In the genomic region with DNA sequence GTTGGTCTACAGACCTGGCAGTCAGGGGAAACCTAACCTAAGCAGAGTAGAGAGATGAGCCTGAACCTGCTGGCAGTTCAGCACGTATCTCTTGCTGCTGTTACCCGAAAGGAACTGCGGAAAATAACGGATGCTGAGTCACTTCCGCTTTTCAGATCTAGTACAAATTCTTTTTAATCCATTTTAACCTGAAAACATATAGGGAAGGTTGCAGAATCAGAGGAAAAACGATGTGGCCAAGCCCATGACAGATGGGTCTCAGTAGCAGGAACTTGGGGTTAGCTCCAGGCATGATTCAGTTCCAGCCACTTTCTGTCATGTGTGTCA, we compare ENCODE assay signal across 11 cellular contexts.
A peak's percentile ranks its signal among the peaks of the same experiment; 100 is the strongest.
DNase-seq lines count a peak whose midpoint lies in the region; ATAC-seq and TF ChIP-seq lines count a peak whose summit lies in the region.
"Had no signal": no experiment of that assay in that cellular context is flagged by ENCODE, and none has a peak within 500 bp of the region (broad histone marks: within the 10 kb centered on the region; RNA-seq: fewer than 3 reads in every experiment).

No MANE protein-coding gene starts in this region.

- no peak for TF ChIP-seq POLR2A in tibial nerve (IDR thresholded peaks at IDR 0.05)

- no peak overlapping the region for H3K27ac ChIP-seq in tibial nerve

- peaks cover 15 to 16% of the 10 kb centered on the region in 2 donors for H3K4me1 Mint-ChIP-seq in natural killer cell

- H3K9me3 Mint-ChIP-seq in natural killer cell, result no peaks in the 10 kb centered on the region

- no peak overlapping the region for H3K4me3 ChIP-seq in tibial nerve

- H3K4me1 ChIP-seq in tibial nerve, result no peaks in the 10 kb centered on the region

- H3K36me3 ChIP-seq in tibial nerve, result no peaks in the 10 kb centered on the region

- H3K27me3 ChIP-seq in tibial nerve, result no peaks in the 10 kb centered on the region

- WGBS in tibial nerve, 2 donors, result 77 to 79% methylated on average over 6 of the region's 6 CpGs

- peak; percentile 54 for ATAC-seq in HG03103 (IDR thresholded peaks at IDR 0.05; ENCODE audit: low read depth, unreplicated experiment)
- ATAC-seq in natural killer cell, result peak in 2 of 3 donors; percentile 52 to 75

- TF ChIP-seq EP300 in tibial nerve (IDR thresholded peaks at IDR 0.05), result no peak

- TF ChIP-seq CTCF in natural killer cell (IDR thresholded peaks at IDR 0.05) (no peak), tibial nerve (IDR thresholded peaks at IDR 0.05) (no peak)

- no peaks in the 10 kb centered on the region for H3K36me3 Mint-ChIP-seq in natural killer cell

- no peak overlapping the region for H3K4me3 Mint-ChIP-seq in natural killer cell

- H3K27ac Mint-ChIP-seq in natural killer cell, result peak overlapping the region; percentile 3 to 60

- DNase-seq in GF-D8 (lab: John Stamatoyannopoulos, UW) (peak; percentile 42), natural killer cell (no peak), C1 segment of cervical spinal cord (lab: John Stamatoyannopoulos, UW) (no peak), NCI-H1105 (lab: John Stamatoyannopoulos, UW) (no peak), tibial nerve (ENCODE audit: low spot score in 2 of 2) (no peak), NCI-H2107 treated with DMSO at 0.1 percent for 48 hours (lab: John Stamatoyannopoulos, UW; ENCODE audit: unreplicated experiment) (no peak)
- peak; percentile 40 to 57 for DNase-seq in activated CD4-positive, alpha-beta T cell treated with anti-CD3 and anti-CD28 coated beads, Interleukin-2, amount 50 U/mL, for 48 hours
- DNase-seq: cortex of kidney, islet precursor cell, NCI-H1105 treated with DMSO at 0.1 percent for 48 hours had no signal

- peaks cover 0 to 5% of the 10 kb centered on the region in 2 donors for H3K27me3 Mint-ChIP-seq in natural killer cell (ENCODE audit: low read depth in 2 of 2)

- H3K9me3 ChIP-seq in tibial nerve, result no peaks in the 10 kb centered on the region

- intact Hi-C loops in natural killer cell (cut with micrococcal nuclease), result no loop called here

Comparison
In these comparisons a context has a peak if more than half of its experiments do, and no peak if none do; other contexts are left out.
1. DNase-seq: peak in GF-D8 (single experiment) and activated CD4-positive, alpha-beta T cell treated with anti-CD3 and anti-CD28 coated beads, Interleukin-2, amount 50 U/mL, for 48 hours (2 of 2); none in natural killer cell (single experiment), C1 segment of cervical spinal cord (0 of 14), NCI-H1105 (single experiment), tibial nerve (0 of 2) and NCI-H2107 treated with DMSO at 0.1 percent for 48 hours (single experiment).